2 cellular contexts compared by ENCODE assay signal in genomic region chr12:119457251-119457650, GRCh38.
TF ChIP-seq lines count a peak whose summit lies in the region.

No MANE protein-coding gene starts in this region.

TF ChIP-seq in GM23338, 12 proteins besides CTCF, POLR2A, EP300 and RAD21:
- TF ChIP-seq ZNF462 (CRISPR knock-in tag; IDR thresholded peaks at IDR 0.05) (no peak), STAT1 (IDR thresholded peaks at IDR 0.05; ENCODE audit: unreplicated experiment) (no peak), ZNF331 (CRISPR knock-in tag; IDR thresholded peaks at IDR 0.05; ENCODE audit: low read depth) (no peak), EZH2phosphoT487 (IDR thresholded peaks at IDR 0.05; ENCODE audit: unreplicated experiment) (no peak), EZH2 (IDR thresholded peaks at IDR 0.05; ENCODE audit: low read depth, unreplicated experiment) (no peak), CREB1 (CRISPR knock-in tag; IDR thresholded peaks at IDR 0.05; ENCODE audit: low read depth) (no peak), ETS1 (IDR thresholded peaks at IDR 0.05) (no peak), NANOG (IDR thresholded peaks at IDR 0.05; ENCODE audit: borderline replicate concordance) (no peak), JUNB (IDR thresholded peaks at IDR 0.05; ENCODE audit: unreplicated experiment) (no peak), ZNF114 (CRISPR knock-in tag; IDR thresholded peaks at IDR 0.05) (no peak)
TF ChIP-seq in GM23338: peak in this region for 0.

TF ChIP-seq in H1, 55 proteins besides CTCF, POLR2A, EP300 and RAD21 (continued from another document):
- TF ChIP-seq RBBP5 (IDR thresholded peaks at IDR 0.05; ENCODE audit: borderline replicate concordance, low read depth, low read length): no peak
